ENCODE assay signal across 1 cellular context in the genomic region with DNA sequence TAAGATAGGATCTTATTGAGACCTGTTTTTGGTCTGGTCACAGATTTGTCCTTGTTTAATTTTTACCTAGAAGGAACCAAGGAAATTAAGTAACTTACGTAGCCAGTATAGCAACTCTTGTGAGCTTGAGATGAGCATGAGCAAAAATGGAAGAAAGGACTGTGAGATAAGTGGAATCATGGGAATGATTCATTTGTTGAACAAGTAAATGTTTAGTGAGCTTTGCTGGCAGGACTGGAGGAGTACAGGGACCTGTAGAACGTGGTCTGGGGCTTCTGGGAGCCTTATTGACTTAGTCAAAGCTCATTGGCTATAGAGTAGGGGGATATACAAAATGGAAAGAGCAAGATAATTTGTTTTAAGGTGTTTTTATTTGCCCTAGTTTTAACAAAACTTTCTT.
TF ChIP-seq lines count a peak whose summit lies in the region.

No MANE protein-coding gene starts in this region.

TF ChIP-seq in HCT116, 20 proteins besides CTCF, POLR2A, EP300 and RAD21 (continued from another document):
- TF ChIP-seq ZFX (IDR thresholded peaks at IDR 0.05): no peak
- TF ChIP-seq, protein P1, sequence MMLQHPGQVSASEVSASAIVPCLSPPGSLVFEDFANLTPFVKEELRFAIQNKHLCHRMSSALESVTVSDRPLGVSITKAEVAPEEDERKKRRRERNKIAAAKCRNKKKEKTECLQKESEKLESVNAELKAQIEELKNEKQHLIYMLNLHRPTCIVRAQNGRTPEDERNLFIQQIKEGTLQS (IDR thresholded peaks at IDR 0.05): no peak
- no peak for TF ChIP-seq SRF (IDR thresholded peaks at IDR 0.05; ENCODE audit: low read depth)
- TF ChIP-seq JUND (IDR thresholded peaks at IDR 0.05): no peak
- no peak for TF ChIP-seq CEBPB (IDR thresholded peaks at IDR 0.05; ENCODE audit: low read depth)
